Comparison of ENCODE assay signal across 18 cellular contexts in genomic region chr12:108457734-108458361, GRCh38. TPM values are rescaled to one million over a fixed set of nuclear protein-coding genes. Genes with fewer than 3 reads are reported as not detected.
DNase-seq lines count a peak whose midpoint lies in the region; ATAC-seq and TF ChIP-seq lines count a peak whose summit lies in the region.
"Had no signal": no experiment of that assay in that cellular context is flagged by ENCODE, and none has a peak within 500 bp of the region (broad histone marks: within the 10 kb centered on the region; RNA-seq: fewer than 3 reads in every experiment).

No MANE protein-coding gene starts in this region.

- H3K9me3 ChIP-seq in upper lobe of right lung = no peaks in the 10 kb centered on the region
- H3K9me3 ChIP-seq: A549, ascending aorta, ovary, uterus had no signal

- TF ChIP-seq CTCF in epithelial cell of proximal tubule (conservative IDR thresholded peaks at IDR 0.05; ENCODE audit: low read depth, low read length) (peak; percentile 17), upper lobe of right lung (IDR thresholded peaks at IDR 0.05) (peak; percentile 24)

- H3K4me3 ChIP-seq in epithelial cell of proximal tubule (ENCODE audit: low read depth, low read length) = no peak overlapping the region
- H3K4me3 ChIP-seq in upper lobe of right lung = no peak overlapping the region
- H3K4me3 ChIP-seq: A549, ascending aorta, lung, ovary, uterus had no signal

- no peaks in the 10 kb centered on the region for H3K36me3 ChIP-seq in upper lobe of right lung
- H3K36me3 ChIP-seq: ascending aorta, ovary, uterus had no signal

- DNase-seq in Right ventricle myocardium superior (no peak), Right ventricle myocardium inferior (ENCODE audit: missing footprints) (no peak), RPMI7951 (ENCODE audit: low read depth) (peak; percentile 40), epithelial cell of proximal tubule (ENCODE audit: low read depth) (no peak), upper lobe of right lung (no peak), AML-193 (lab: John Stamatoyannopoulos, UW) (no peak)
- DNase-seq: activated CD4-positive, alpha-beta T cell treated with anti-CD3 and anti-CD28 coated beads for 4 hours; activated naive CD4-positive, alpha-beta T cell treated with anti-CD3 and anti-CD28 coated beads, Interleukin-2, amount 10 ng/mL, durations not matched to agents 7 days and 5 days; NCI-H1048; ovary; right cardiac atrium had no signal

- no peaks in the 10 kb centered on the region for H3K4me1 ChIP-seq in upper lobe of right lung
- H3K4me1 ChIP-seq: A549, ascending aorta, uterus had no signal

- no peak overlapping the region for H3K27ac ChIP-seq in upper lobe of right lung
- H3K27ac ChIP-seq: A549, ascending aorta, ovary, uterus had no signal

- ATAC-seq in Right ventricle myocardium superior (ENCODE audit: poor library complexity) = peak; percentile 46
- ATAC-seq in Right ventricle myocardium inferior = no peak
- no peak for ATAC-seq in upper lobe of right lung
- no peak for ATAC-seq in HG03442 (IDR thresholded peaks at IDR 0.05; ENCODE audit: unreplicated experiment)
- no peak for ATAC-seq in esophagus mucosa
- ATAC-seq: activated T-cell treated with anti-CD3 and anti-CD28 coated beads, Interleukin-2, amount 50 U/mL, for 72 hours had no signal

- intact Hi-C loops in Right ventricle myocardium superior (cut with DNase I) (loop anchor here (10.0 kb wide), 2 partner anchors 223 to 363 kb away; no protein-coding TSS in a partner anchor), Right ventricle myocardium inferior (cut with DNase I) (loop anchor here (2.0 to 10.0 kb wide), 4 partner anchors 155 to 466 kb away; no protein-coding TSS in a partner anchor), upper lobe of right lung (cut with DNase I) (no loop called here)

- H3K27me3 ChIP-seq in upper lobe of right lung = peaks cover 17% of the 10 kb centered on the region
- H3K27me3 ChIP-seq: ascending aorta, ovary, uterus had no signal

RNA-seq across cellular contexts. Expression of gene FICD, which starts 57.2 kb away (rescaled TPM):
- total RNA-seq in Right ventricle myocardium superior (3.0 TPM), Right ventricle myocardium inferior (2.9 TPM), epithelial cell of proximal tubule (3.2 and 3.3 TPM in 2 replicates), upper lobe of right lung (10.3 TPM), esophagus mucosa (1.1 TPM)
- 3.5 and 3.6 TPM in 2 replicates for total RNA-seq in RPMI7951 (2014; rRNA removed; shearing (Covaris generic))
